In genomic region chr20:17859002-17859615, GRCh38 we compare ENCODE assay signal across 1 cellular context.
A peak's percentile ranks its signal among the peaks of the same experiment; 100 is the strongest.
TF ChIP-seq lines count a peak whose summit lies in the region.

No MANE protein-coding gene starts in this region.

TF ChIP-seq in HepG2, 621 proteins besides CTCF, POLR2A, EP300 and RAD21 (continued from another document and continues in another):
- TF ChIP-seq GABPB1 (CRISPR knock-in tag; IDR thresholded peaks at IDR 0.05) (peak; percentile 89), MED1 (CRISPR knock-in tag; IDR thresholded peaks at IDR 0.05) (peak; percentile 100), ARID5B (CRISPR knock-in tag; IDR thresholded peaks at IDR 0.05) (peak; percentile 100), PAX8 (CRISPR knock-in tag; IDR thresholded peaks at IDR 0.05; ENCODE audit: borderline replicate concordance) (no peak), NR2F2 (IDR thresholded peaks at IDR 0.05; ENCODE audit: borderline replicate concordance, low read depth) (peak; percentile 100), NCOA2 (CRISPR knock-in tag; IDR thresholded peaks at IDR 0.05) (peak; percentile 100), ZFP37 (CRISPR knock-in tag; IDR thresholded peaks at IDR 0.05; ENCODE audit: borderline replicate concordance) (peak; percentile 88; the same call in 1 of the 2 replicates), MLXIP (CRISPR knock-in tag; IDR thresholded peaks at IDR 0.05; ENCODE audit: borderline replicate concordance) (peak; percentile 92; the same call in 1 of the 2 replicates), ZFYVE20 (CRISPR knock-in tag; IDR thresholded peaks at IDR 0.05; ENCODE audit: borderline replicate concordance, low read depth) (peak; percentile 80; the same call in 1 of the 2 replicates), ZNF549 (CRISPR knock-in tag; IDR thresholded peaks at IDR 0.05) (peak; percentile 35; the same call in 1 of the 2 replicates), ZFP62 (CRISPR knock-in tag; IDR thresholded peaks at IDR 0.05) (no peak), SMAD3 (CRISPR knock-in tag; IDR thresholded peaks at IDR 0.05) (peak; percentile 99), MAZ (IDR thresholded peaks at IDR 0.05; ENCODE audit: borderline replicate concordance, low read depth, low read length) (peak; percentile 82; the same call in 1 of the 2 replicates), MAZ (CRISPR knock-in tag; IDR thresholded peaks at IDR 0.05; ENCODE audit: low read depth) (peak; percentile 98), TMF1 (CRISPR knock-in tag; IDR thresholded peaks at IDR 0.05; ENCODE audit: low read depth) (peak; percentile 92; the same call in 1 of the 2 replicates), KLF13 (CRISPR knock-in tag; IDR thresholded peaks at IDR 0.05) (0 out of 2 replicates have a peak, but pooled peaks have one; percentile 41), SIX1 (CRISPR knock-in tag; IDR thresholded peaks at IDR 0.05; ENCODE audit: borderline replicate concordance) (peak; percentile 94), ZNF691 (CRISPR knock-in tag; IDR thresholded peaks at IDR 0.05; ENCODE audit: borderline replicate concordance, low read depth) (peak; percentile 97), ZNF570 (CRISPR knock-in tag; IDR thresholded peaks at IDR 0.05; ENCODE audit: borderline replicate concordance) (no peak), FOXO4 (CRISPR knock-in tag; conservative IDR thresholded peaks at IDR 0.05) (no peak), ZNF558 (CRISPR knock-in tag; IDR thresholded peaks at IDR 0.05; ENCODE audit: borderline replicate concordance) (no peak; the same call in 1 of the 2 replicates), PRDM4 (CRISPR knock-in tag; IDR thresholded peaks at IDR 0.05; ENCODE audit: borderline replicate concordance) (no peak), ZNF510 (CRISPR knock-in tag; IDR thresholded peaks at IDR 0.05; ENCODE audit: low read depth) (peak; percentile 72; the same call in 1 of the 2 replicates), ZNF674 (CRISPR knock-in tag; IDR thresholded peaks at IDR 0.05; ENCODE audit: low read depth) (no peak), NPAS2 (CRISPR knock-in tag; IDR thresholded peaks at IDR 0.05; ENCODE audit: borderline replicate concordance) (no peak), THYN1 (CRISPR knock-in tag; IDR thresholded peaks at IDR 0.05; ENCODE audit: borderline replicate concordance, low read depth) (no peak), HNF1B (CRISPR knock-in tag; IDR thresholded peaks at IDR 0.05) (peak; percentile 96), ZNF205 (CRISPR knock-in tag; IDR thresholded peaks at IDR 0.05) (peak; percentile 97), EED (CRISPR knock-in tag; IDR thresholded peaks at IDR 0.05) (no peak), ZNF136 (CRISPR knock-in tag; IDR thresholded peaks at IDR 0.05; ENCODE audit: low read depth) (peak; percentile 80; the same call in 1 of the 2 replicates), HNRNPH1 (optimal IDR thresholded peaks at IDR 0.05; ENCODE audit: low read depth, low read length) (peak; percentile 74), ZNF318 (CRISPR knock-in tag; IDR thresholded peaks at IDR 0.05) (peak; percentile 99)
